Comparison of ENCODE assay signal across 10 cellular contexts in genomic region chr16:67560827-67561342, GRCh38. TPM values are rescaled to one million over a fixed set of nuclear protein-coding genes. Genes with fewer than 3 reads are reported as not detected.
DNase-seq lines count a peak whose midpoint lies in the region; FAIRE-seq and TF ChIP-seq lines count a peak whose summit lies in the region.
"Had no signal": no experiment of that assay in that cellular context is flagged by ENCODE, and none has a peak within 500 bp of the region (broad histone marks: within the 10 kb centered on the region; RNA-seq: fewer than 3 reads in every experiment).

No MANE protein-coding gene starts in this region.

- H3K4me1 Mint-ChIP-seq in progenitor cell of endocrine pancreas (ENCODE audit: low read depth), result peaks cover 17% of the 10 kb centered on the region

- H3K18ac ChIP-seq in H1 (ENCODE audit: extremely low read depth, low read length), result no peak overlapping the region

- H3K27ac ChIP-seq in H1 (ENCODE audit: low read depth, low read length), result no peak overlapping the region

- no peak for TF ChIP-seq EP300 in H1 (IDR thresholded peaks at IDR 0.05; ENCODE audit: borderline replicate concordance in 1 of 2, low read depth in 2 of 2, low read length in 2 of 2)

- peak overlapping the region; percentile 81 to 92 for H3K4me2 ChIP-seq in H1 (ENCODE audit: insufficient read depth in 1 of 2, low read depth in 2 of 2, low read length in 2 of 2)

- no peak for TF ChIP-seq POLR2A in H1 (IDR thresholded peaks at IDR 0.05; ENCODE audit: control extremely low read depth in 1 of 2, low read depth in 2 of 2, low read length in 2 of 2)

- H4K8ac ChIP-seq in H1 (ENCODE audit: extremely low read depth, insufficient read depth, low read length), result no peak overlapping the region

- no peaks in the 10 kb centered on the region for H3K9me3 ChIP-seq in NT2/D1 (ENCODE audit: insufficient read depth, low read length)
- H3K9me3 ChIP-seq in H1 (ENCODE audit: insufficient read depth in 2 of 2, low read depth in 1 of 2, low read length in 1 of 2), result no peaks in the 10 kb centered on the region

- no peaks in the 10 kb centered on the region for H3K9me3 Mint-ChIP-seq in progenitor cell of endocrine pancreas (ENCODE audit: low read depth)

- H2AK5ac ChIP-seq in H1 (ENCODE audit: low read depth, low read length), result no peak overlapping the region

- no peaks in the 10 kb centered on the region for H3K36me3 Mint-ChIP-seq in progenitor cell of endocrine pancreas (ENCODE audit: insufficient read depth)

- H3K4me3 ChIP-seq in NT2/D1 (ENCODE audit: insufficient read length, low read depth) (peak overlapping the region; percentile 78), H1 (ENCODE audit: extremely low read depth in 1 of 4, insufficient read depth in 2 of 4, low read depth in 3 of 4, low read length in 4 of 4) (peak overlapping the region; percentile 76 to 88 (median 82); a peak in 5 of 8 replicates)

- H3K79me2 ChIP-seq in H1 (ENCODE audit: control insufficient read depth in 1 of 2, insufficient read depth in 2 of 2, low read length in 2 of 2), result peaks cover 9 to 48% of the 10 kb centered on the region in 2 experiments

- H3K27me3 Mint-ChIP-seq in progenitor cell of endocrine pancreas, result no peaks in the 10 kb centered on the region

- H2BK20ac ChIP-seq in H1 (ENCODE audit: low read length), result no peak overlapping the region

- FAIRE-seq in H1 (lab: Jason Lieb, UNC), result no peak

- no peak overlapping the region for H2BK15ac ChIP-seq in H1 (ENCODE audit: low read length)

- CTCF ChIA-PET in H1 (lab: Charles Lee; ENCODE audit: partially characterized antibody), result interaction anchor here (1.0 to 10.4 kb wide), 9 partner anchors 13 to 103 kb away, joined by 3 to 108 read pairs (median 5); no protein-coding TSS in a partner anchor

- TF ChIP-seq RAD21 in H1 (IDR thresholded peaks at IDR 0.05 in 1 of 2, conservative IDR thresholded peaks at IDR 0.05 in 1 of 2; ENCODE audit: low read depth in 2 of 2, low read length in 2 of 2), result no peak

- POLR2A ChIA-PET in H1 (lab: Charles Lee; ENCODE audit: partially characterized antibody), result interaction anchor here (1.0 to 8.4 kb wide), 13 partner anchors 10 to 340 kb away, joined by 3 to 105 read pairs (median 5); partner anchors contain the start of genes C16orf86, CARMIL2, ENKD1 and RIPOR1

- H3K27ac Mint-ChIP-seq in progenitor cell of endocrine pancreas, result no peak overlapping the region

- H3K23me2 ChIP-seq in H1 (ENCODE audit: low read depth, low read length), result peaks cover 3% of the 10 kb centered on the region

- peaks cover 3% of the 10 kb centered on the region for H3K4me1 ChIP-seq in NT2/D1 (ENCODE audit: insufficient read depth, insufficient read length)
- peaks cover 0 to 7% (median 1%) of the 10 kb centered on the region in 4 experiments; a peak in 4 of 7 replicates for H3K4me1 ChIP-seq in H1 (replicated peaks in 1 of 4; ENCODE audit: control insufficient read depth in 3 of 4, insufficient read depth in 4 of 4, low read length in 3 of 4)

- H3K79me1 ChIP-seq in H1 (ENCODE audit: low read depth, low read length), result peaks cover 10% of the 10 kb centered on the region

- no peak overlapping the region for H4K91ac ChIP-seq in H1 (replicated peaks; ENCODE audit: insufficient read length, low read length)

- H3K56ac ChIP-seq in H1 (replicated peaks; ENCODE audit: insufficient read length, low read depth, low read length), result no peak overlapping the region

- H3K14ac ChIP-seq in H1 (ENCODE audit: insufficient read length), result no peak overlapping the region

- peak overlapping the region; percentile 6 for H3K9ac ChIP-seq in NT2/D1 (ENCODE audit: insufficient read length, low read depth)
- H3K9ac ChIP-seq in H1 (replicated peaks in 1 of 4; ENCODE audit: extremely low read depth in 1 of 4, low read depth in 3 of 4, low read length in 3 of 4), result peak overlapping the region in 1 of 4 experiments; percentile 72; a peak in 2 of 7 replicates

- DNase-seq in ELR (ENCODE audit: low read depth) (peak; percentile 27), NT2/D1 (ENCODE audit: low read depth, low spot score) (no peak), H1 (ENCODE audit: low read depth in 1 of 2, low spot score in 2 of 2) (no peak), progenitor cell of endocrine pancreas (ENCODE audit: low spot score, unreplicated experiment) (no peak), hepatic stellate cell (ENCODE audit: low spot score) (no peak), LoVo (ENCODE audit: low spot score) (no peak), activated gamma-delta T cell treated with Interleukin-2 at 50 U/mL for 16 hours (no peak)
- DNase-seq in stimulated activated CD4-positive, alpha-beta T cell treated with anti-CD3 and anti-CD28 coated beads, Interleukin-4, amount 100 ng/mL, for 4 hours, result no peak
- DNase-seq: cortex of kidney, SIG-M5 had no signal

- H4K20me1 ChIP-seq in H1 (replicated peaks in 1 of 2; ENCODE audit: control insufficient read depth in 1 of 2, insufficient read depth in 2 of 2, low read length in 2 of 2), result peaks cover 0 to 2% of the 10 kb centered on the region in 2 experiments

- no peak overlapping the region for H2BK5ac ChIP-seq in H1 (ENCODE audit: low read depth, low read length)

- no peak overlapping the region for H3K4ac ChIP-seq in H1 (replicated peaks; ENCODE audit: insufficient read length, low read depth, low read length)

- H2BK12ac ChIP-seq in H1 (ENCODE audit: low read depth, low read length), result no peak overlapping the region

- H3K36me3 ChIP-seq in NT2/D1 (ENCODE audit: insufficient read depth, insufficient read length, low read length) (no peaks in the 10 kb centered on the region), H1 (ENCODE audit: control insufficient read depth in 2 of 4, insufficient read depth in 4 of 4, low read length in 3 of 4) (no peaks in the 10 kb centered on the region)

- WGBS in H1 (ENCODE audit: extremely low coverage in 1 of 2, insufficient coverage in 1 of 2, insufficient read length in 1 of 2, insufficient replicate concordance in 2 of 2, low coverage in 1 of 2, low lambda C conversion rate in 2 of 2, missing lambda C conversion rate in 1 of 2), 2 experiments, result 96% methylated on average over 8 of the region's 8 CpGs; no CpG with 5 or more reads in 1 of the 2 experiments

- peak overlapping the region; percentile 83 for H3K4me3 Mint-ChIP-seq in progenitor cell of endocrine pancreas (ENCODE audit: low read depth)

- TF ChIP-seq CTCF in H1 (IDR thresholded peaks at IDR 0.05; ENCODE audit: control extremely low read depth in 1 of 3, insufficient read depth in 1 of 3, low read depth in 1 of 3, low read length in 3 of 3) (no peak), progenitor cell of endocrine pancreas (IDR thresholded peaks at IDR 0.05; ENCODE audit: unreplicated experiment) (no peak)

- no peaks in the 10 kb centered on the region for H3K27me3 ChIP-seq in NT2/D1 (ENCODE audit: insufficient read depth, insufficient read length)
- no peaks in the 10 kb centered on the region for H3K27me3 ChIP-seq in H1 (replicated peaks in 1 of 4; ENCODE audit: control insufficient read depth in 3 of 4, extremely low read depth in 1 of 4, insufficient read depth in 3 of 4, low read length in 3 of 4)

- no peak overlapping the region for H4K5ac ChIP-seq in H1 (ENCODE audit: insufficient read length, low read depth, low read length)

- H2BK120ac ChIP-seq in H1 (replicated peaks; ENCODE audit: low read depth, low read length), result no peak overlapping the region

- H3K23ac ChIP-seq in H1 (ENCODE audit: insufficient read length), result no peak overlapping the region

- H2AFZ ChIP-seq in H1 (ENCODE audit: low read length), result no peak overlapping the region

TF ChIP-seq in H1, 55 proteins besides CTCF, POLR2A, EP300 and RAD21 (continues in another document):
- no peak for TF ChIP-seq CBX5 (IDR thresholded peaks at IDR 0.05; ENCODE audit: low read depth, low read length)
- no peak for TF ChIP-seq RFX5 (IDR thresholded peaks at IDR 0.05; ENCODE audit: borderline replicate concordance, low read depth, low read length)
- no peak for TF ChIP-seq TAF1 (IDR thresholded peaks at IDR 0.05; ENCODE audit: low read depth, low read length)
- no peak for TF ChIP-seq SP2 (IDR thresholded peaks at IDR 0.05; ENCODE audit: low read length)
- TF ChIP-seq CBX8 (IDR thresholded peaks at IDR 0.05; ENCODE audit: borderline replicate concordance, low read depth, low read length), result no peak
- TF ChIP-seq RNF2 (IDR thresholded peaks at IDR 0.05; ENCODE audit: borderline replicate concordance, low read depth, low read length, missing control alignments, poor library complexity, severe bottlenecking), result no peak
- TF ChIP-seq EZH2 (IDR thresholded peaks at IDR 0.05; ENCODE audit: low read depth, low read length, severe bottlenecking), result no peak
- no peak for TF ChIP-seq MAFK (IDR thresholded peaks at IDR 0.05; ENCODE audit: low read depth, low read length)
- no peak for TF ChIP-seq TAF7 (optimal IDR thresholded peaks at IDR 0.05; ENCODE audit: borderline replicate concordance, low read depth, low read length)
- TF ChIP-seq CEBPB (IDR thresholded peaks at IDR 0.05; ENCODE audit: low read depth, low read length), result no peak

RNA-seq across cellular contexts. Expression of gene CTCF, which starts 1.4 kb away (rescaled TPM):
- total RNA-seq in H1 (2021; fragmentation: NEBNext Ultra II Directional; extraction: Animal tissue kit (Norgen Biotek cat#: 25700)), result 66.0 and 67.5 TPM in 2 replicates
- polyA plus RNA-seq in H1 (2011; rRNA removed), result 24.2 and 32.4 TPM in 2 replicates
- polyA plus RNA-seq in H1 (2011; cell fraction: cytosol; rRNA removed), result 37.2 TPM
- polyA plus RNA-seq in H1 (2011; cell fraction: nucleus; rRNA removed), result 29.2 TPM
- 43.4 to 53.6 TPM (median 48.6 TPM) in 4 replicates for polyA plus RNA-seq in H1 (2012, experiment 1 of 2)
- polyA plus RNA-seq in H1 (2012, experiment 2 of 2), result 8.4 TPM
- 36.9 TPM for polyA plus RNA-seq in H1 (2013, experiment 1 of 2)
- polyA plus RNA-seq in H1 (2013, experiment 2 of 2), result 34.8 TPM
- 68.3 and 71.1 TPM in 2 replicates for polyA minus RNA-seq in H1 (2011; rRNA and poly(A)+ RNA removed)
- polyA minus RNA-seq in H1 (2011; cell fraction: cytosol; rRNA and poly(A)+ RNA removed), result 32.3 TPM
- polyA minus RNA-seq in H1 (2011; cell fraction: nucleus; rRNA and poly(A)+ RNA removed), result 38.8 TPM
- 67.8 and 69.8 TPM in 2 replicates for total RNA-seq in progenitor cell of endocrine pancreas

RNA-seq across cellular contexts. Expression of gene RIPOR1, which starts 32.3 kb away (rescaled TPM):
- 8.0 and 10.1 TPM in 2 replicates for total RNA-seq in H1 (2021; fragmentation: NEBNext Ultra II Directional; extraction: Animal tissue kit (Norgen Biotek cat#: 25700))
- polyA plus RNA-seq in H1 (2011; rRNA removed), result 2.7 and 4.4 TPM in 2 replicates
- polyA plus RNA-seq in H1 (2011; cell fraction: cytosol; rRNA removed), result 1.8 TPM
- 9.7 TPM for polyA plus RNA-seq in H1 (2011; cell fraction: nucleus; rRNA removed)
- 6.4 to 11.6 TPM (median 10.3 TPM) in 4 replicates for polyA plus RNA-seq in H1 (2012, experiment 1 of 2)
- 6.5 TPM for polyA plus RNA-seq in H1 (2012, experiment 2 of 2)
- 9.2 TPM for polyA plus RNA-seq in H1 (2013, experiment 1 of 2)
- polyA plus RNA-seq in H1 (2013, experiment 2 of 2), result 8.0 TPM
- polyA minus RNA-seq in H1 (2011; rRNA and poly(A)+ RNA removed), result 2.2 and 2.7 TPM in 2 replicates
- 7.9 TPM for polyA minus RNA-seq in H1 (2011; cell fraction: cytosol; rRNA and poly(A)+ RNA removed)
- 8.0 TPM for polyA minus RNA-seq in H1 (2011; cell fraction: nucleus; rRNA and poly(A)+ RNA removed)
- total RNA-seq in progenitor cell of endocrine pancreas, result 72.7 and 78.8 TPM in 2 replicates
